ENCODE assay signal across 2 cellular contexts in the genomic region with DNA sequence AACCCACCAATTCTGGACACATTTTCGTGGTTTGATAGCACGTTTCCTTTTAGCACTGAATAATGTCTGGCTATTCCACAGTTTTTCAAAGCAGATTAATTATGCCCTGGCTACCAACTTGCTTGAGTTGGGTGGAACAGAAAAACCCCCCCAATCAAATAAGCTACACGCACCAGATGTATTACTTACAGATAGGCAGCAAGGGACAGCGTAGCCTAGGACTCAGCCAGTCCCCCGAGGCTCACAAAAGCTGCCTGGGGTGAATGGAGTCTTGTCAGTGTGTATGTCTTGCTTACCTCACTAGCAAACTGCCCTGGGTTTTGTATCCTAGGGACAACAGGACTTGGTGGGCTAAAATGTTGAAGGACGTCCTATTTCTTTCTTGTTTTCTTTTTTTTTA.
A peak's percentile ranks its signal among the peaks of the same experiment; 100 is the strongest.
TF ChIP-seq lines count a peak whose summit lies in the region.

No MANE protein-coding gene starts in this region.

TF ChIP-seq in A549, 52 proteins besides CTCF, POLR2A, EP300 and RAD21 (continued from another document):
- TF ChIP-seq, protein P1, sequence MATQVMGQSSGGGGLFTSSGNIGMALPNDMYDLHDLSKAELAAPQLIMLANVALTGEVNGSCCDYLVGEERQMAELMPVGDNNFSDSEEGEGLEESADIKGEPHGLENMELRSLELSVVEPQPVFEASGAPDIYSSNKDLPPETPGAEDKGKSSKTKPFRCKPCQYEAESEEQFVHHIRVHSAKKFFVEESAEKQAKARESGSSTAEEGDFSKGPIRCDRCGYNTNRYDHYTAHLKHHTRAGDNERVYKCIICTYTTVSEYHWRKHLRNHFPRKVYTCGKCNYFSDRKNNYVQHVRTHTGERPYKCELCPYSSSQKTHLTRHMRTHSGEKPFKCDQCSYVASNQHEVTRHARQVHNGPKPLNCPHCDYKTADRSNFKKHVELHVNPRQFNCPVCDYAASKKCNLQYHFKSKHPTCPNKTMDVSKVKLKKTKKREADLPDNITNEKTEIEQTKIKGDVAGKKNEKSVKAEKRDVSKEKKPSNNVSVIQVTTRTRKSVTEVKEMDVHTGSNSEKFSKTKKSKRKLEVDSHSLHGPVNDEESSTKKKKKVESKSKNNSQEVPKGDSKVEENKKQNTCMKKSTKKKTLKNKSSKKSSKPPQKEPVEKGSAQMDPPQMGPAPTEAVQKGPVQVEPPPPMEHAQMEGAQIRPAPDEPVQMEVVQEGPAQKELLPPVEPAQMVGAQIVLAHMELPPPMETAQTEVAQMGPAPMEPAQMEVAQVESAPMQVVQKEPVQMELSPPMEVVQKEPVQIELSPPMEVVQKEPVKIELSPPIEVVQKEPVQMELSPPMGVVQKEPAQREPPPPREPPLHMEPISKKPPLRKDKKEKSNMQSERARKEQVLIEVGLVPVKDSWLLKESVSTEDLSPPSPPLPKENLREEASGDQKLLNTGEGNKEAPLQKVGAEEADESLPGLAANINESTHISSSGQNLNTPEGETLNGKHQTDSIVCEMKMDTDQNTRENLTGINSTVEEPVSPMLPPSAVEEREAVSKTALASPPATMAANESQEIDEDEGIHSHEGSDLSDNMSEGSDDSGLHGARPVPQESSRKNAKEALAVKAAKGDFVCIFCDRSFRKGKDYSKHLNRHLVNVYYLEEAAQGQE (IDR thresholded peaks at IDR 0.05) = no peak
- no peak for TF ChIP-seq CHD4 (IDR thresholded peaks at IDR 0.05; ENCODE audit: borderline replicate concordance)
- TF ChIP-seq ZNF302 (CRISPR knock-in tag; IDR thresholded peaks at IDR 0.05) = no peak

TF ChIP-seq in HEK293, 187 proteins besides CTCF, POLR2A, EP300 and RAD21:
- TF ChIP-seq, protein P2, sequence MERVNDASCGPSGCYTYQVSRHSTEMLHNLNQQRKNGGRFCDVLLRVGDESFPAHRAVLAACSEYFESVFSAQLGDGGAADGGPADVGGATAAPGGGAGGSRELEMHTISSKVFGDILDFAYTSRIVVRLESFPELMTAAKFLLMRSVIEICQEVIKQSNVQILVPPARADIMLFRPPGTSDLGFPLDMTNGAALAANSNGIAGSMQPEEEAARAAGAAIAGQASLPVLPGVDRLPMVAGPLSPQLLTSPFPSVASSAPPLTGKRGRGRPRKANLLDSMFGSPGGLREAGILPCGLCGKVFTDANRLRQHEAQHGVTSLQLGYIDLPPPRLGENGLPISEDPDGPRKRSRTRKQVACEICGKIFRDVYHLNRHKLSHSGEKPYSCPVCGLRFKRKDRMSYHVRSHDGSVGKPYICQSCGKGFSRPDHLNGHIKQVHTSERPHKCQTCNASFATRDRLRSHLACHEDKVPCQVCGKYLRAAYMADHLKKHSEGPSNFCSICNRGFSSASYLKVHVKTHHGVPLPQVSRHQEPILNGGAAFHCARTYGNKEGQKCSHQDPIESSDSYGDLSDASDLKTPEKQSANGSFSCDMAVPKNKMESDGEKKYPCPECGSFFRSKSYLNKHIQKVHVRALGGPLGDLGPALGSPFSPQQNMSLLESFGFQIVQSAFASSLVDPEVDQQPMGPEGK (tag by site-specific recombination; IDR thresholded peaks at IDR 0.05) = peak; percentile 32; the same call in 1 of the 2 replicates
- TF ChIP-seq, protein P3, sequence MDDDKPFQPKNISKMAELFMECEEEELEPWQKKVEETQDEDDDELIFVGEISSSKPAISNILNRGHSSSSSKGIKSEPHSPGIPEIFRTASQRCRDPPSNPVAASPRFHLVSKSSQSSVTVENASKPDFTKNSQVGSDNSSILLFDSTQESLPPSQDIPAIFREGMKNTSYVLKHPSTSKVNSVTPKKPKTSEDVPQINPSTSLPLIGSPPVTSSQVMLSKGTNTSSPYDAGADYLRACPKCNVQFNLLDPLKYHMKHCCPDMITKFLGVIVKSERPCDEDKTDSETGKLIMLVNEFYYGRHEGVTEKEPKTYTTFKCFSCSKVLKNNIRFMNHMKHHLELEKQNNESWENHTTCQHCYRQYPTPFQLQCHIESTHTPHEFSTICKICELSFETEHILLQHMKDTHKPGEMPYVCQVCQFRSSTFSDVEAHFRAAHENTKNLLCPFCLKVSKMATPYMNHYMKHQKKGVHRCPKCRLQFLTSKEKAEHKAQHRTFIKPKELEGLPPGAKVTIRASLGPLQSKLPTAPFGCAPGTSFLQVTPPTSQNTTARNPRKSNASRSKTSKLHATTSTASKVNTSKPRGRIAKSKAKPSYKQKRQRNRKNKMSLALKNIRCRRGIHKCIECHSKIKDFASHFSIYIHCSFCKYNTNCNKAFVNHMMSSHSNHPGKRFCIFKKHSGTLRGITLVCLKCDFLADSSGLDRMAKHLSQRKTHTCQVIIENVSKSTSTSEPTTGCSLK (tag by site-specific recombination; IDR thresholded peaks at IDR 0.05) = no peak
- TF ChIP-seq, protein P4, sequence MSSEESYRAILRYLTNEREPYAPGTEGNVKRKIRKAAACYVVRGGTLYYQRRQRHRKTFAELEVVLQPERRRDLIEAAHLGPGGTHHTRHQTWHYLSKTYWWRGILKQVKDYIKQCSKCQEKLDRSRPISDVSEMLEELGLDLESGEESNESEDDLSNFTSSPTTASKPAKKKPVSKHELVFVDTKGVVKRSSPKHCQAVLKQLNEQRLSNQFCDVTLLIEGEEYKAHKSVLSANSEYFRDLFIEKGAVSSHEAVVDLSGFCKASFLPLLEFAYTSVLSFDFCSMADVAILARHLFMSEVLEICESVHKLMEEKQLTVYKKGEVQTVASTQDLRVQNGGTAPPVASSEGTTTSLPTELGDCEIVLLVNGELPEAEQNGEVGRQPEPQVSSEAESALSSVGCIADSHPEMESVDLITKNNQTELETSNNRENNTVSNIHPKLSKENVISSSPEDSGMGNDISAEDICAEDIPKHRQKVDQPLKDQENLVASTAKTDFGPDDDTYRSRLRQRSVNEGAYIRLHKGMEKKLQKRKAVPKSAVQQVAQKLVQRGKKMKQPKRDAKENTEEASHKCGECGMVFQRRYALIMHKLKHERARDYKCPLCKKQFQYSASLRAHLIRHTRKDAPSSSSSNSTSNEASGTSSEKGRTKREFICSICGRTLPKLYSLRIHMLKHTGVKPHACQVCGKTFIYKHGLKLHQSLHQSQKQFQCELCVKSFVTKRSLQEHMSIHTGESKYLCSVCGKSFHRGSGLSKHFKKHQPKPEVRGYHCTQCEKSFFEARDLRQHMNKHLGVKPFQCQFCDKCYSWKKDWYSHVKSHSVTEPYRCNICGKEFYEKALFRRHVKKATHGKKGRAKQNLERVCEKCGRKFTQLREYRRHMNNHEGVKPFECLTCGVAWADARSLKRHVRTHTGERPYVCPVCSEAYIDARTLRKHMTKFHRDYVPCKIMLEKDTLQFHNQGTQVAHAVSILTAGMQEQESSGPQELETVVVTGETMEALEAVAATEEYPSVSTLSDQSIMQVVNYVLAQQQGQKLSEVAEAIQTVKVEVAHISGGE (tag by site-specific recombination; conservative IDR thresholded peaks at IDR 0.05; ENCODE audit: low read depth) = no peak
- TF ChIP-seq, protein P5, sequence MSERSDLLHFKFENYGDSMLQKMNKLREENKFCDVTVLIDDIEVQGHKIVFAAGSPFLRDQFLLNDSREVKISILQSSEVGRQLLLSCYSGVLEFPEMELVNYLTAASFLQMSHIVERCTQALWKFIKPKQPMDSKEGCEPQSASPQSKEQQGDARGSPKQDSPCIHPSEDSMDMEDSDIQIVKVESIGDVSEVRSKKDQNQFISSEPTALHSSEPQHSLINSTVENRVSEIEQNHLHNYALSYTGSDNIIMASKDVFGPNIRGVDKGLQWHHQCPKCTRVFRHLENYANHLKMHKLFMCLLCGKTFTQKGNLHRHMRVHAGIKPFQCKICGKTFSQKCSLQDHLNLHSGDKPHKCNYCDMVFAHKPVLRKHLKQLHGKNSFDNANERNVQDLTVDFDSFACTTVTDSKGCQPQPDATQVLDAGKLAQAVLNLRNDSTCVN (tag by site-specific recombination; optimal IDR thresholded peaks at IDR 0.05) = no peak
- no peak for TF ChIP-seq ZNF184 (tag by site-specific recombination; IDR thresholded peaks at IDR 0.05)
- peak; percentile 35; the same call in 1 of the 2 replicates for TF ChIP-seq ZNF335 (tag by site-specific recombination; conservative IDR thresholded peaks at IDR 0.05)
- TF ChIP-seq, protein P6, sequence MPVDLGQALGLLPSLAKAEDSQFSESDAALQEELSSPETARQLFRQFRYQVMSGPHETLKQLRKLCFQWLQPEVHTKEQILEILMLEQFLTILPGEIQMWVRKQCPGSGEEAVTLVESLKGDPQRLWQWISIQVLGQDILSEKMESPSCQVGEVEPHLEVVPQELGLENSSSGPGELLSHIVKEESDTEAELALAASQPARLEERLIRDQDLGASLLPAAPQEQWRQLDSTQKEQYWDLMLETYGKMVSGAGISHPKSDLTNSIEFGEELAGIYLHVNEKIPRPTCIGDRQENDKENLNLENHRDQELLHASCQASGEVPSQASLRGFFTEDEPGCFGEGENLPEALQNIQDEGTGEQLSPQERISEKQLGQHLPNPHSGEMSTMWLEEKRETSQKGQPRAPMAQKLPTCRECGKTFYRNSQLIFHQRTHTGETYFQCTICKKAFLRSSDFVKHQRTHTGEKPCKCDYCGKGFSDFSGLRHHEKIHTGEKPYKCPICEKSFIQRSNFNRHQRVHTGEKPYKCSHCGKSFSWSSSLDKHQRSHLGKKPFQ (tag by site-specific recombination; IDR thresholded peaks at IDR 0.05) = no peak
- no peak for TF ChIP-seq ZNF514 (tag by site-specific recombination; IDR thresholded peaks at IDR 0.05)
- no peak for TF ChIP-seq ZNF121 (tag by site-specific recombination; IDR thresholded peaks at IDR 0.05)
- no peak for TF ChIP-seq ZNF830 (tag by site-specific recombination; IDR thresholded peaks at IDR 0.05; ENCODE audit: low read depth)
- TF ChIP-seq ZNF423 (tag by site-specific recombination; IDR thresholded peaks at IDR 0.05) = 0 out of 2 replicates have a peak, but pooled peaks have one; percentile 25
